1 cellular context compared by ENCODE assay signal in genomic region chr19:49451430-49452181, GRCh38.
A peak's percentile ranks its signal among the peaks of the same experiment; 100 is the strongest.
TF ChIP-seq lines count a peak whose summit lies in the region.

Gene PIH1D1 (minus strand): TSS chr19:49451814. CDS start chr19:49451574, 240 bp downstream.

TF ChIP-seq in HEK293, 187 proteins besides CTCF, POLR2A, EP300 and RAD21 (continued from another document and continues in another):
- TF ChIP-seq, protein P1, sequence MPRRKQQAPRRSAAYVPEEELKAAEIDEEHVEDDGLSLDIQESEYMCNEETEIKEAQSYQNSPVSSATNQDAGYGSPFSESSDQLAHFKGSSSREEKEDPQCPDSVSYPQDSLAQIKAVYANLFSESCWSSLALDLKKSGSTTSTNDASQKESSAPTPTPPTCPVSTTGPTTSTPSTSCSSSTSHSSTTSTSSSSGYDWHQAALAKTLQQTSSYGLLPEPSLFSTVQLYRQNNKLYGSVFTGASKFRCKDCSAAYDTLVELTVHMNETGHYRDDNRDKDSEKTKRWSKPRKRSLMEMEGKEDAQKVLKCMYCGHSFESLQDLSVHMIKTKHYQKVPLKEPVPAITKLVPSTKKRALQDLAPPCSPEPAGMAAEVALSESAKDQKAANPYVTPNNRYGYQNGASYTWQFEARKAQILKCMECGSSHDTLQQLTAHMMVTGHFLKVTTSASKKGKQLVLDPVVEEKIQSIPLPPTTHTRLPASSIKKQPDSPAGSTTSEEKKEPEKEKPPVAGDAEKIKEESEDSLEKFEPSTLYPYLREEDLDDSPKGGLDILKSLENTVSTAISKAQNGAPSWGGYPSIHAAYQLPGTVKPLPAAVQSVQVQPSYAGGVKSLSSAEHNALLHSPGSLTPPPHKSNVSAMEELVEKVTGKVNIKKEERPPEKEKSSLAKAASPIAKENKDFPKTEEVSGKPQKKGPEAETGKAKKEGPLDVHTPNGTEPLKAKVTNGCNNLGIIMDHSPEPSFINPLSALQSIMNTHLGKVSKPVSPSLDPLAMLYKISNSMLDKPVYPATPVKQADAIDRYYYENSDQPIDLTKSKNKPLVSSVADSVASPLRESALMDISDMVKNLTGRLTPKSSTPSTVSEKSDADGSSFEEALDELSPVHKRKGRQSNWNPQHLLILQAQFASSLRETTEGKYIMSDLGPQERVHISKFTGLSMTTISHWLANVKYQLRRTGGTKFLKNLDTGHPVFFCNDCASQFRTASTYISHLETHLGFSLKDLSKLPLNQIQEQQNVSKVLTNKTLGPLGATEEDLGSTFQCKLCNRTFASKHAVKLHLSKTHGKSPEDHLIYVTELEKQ (tag by site-specific recombination; IDR thresholded peaks at IDR 0.05; ENCODE audit: borderline replicate concordance) = no peak
- TF ChIP-seq ZBTB11 (tag by site-specific recombination; conservative IDR thresholded peaks at IDR 0.05; ENCODE audit: low read depth) = peak; percentile 98
- TF ChIP-seq ZNF416 (tag by site-specific recombination; IDR thresholded peaks at IDR 0.05) = no peak
- TF ChIP-seq ZNF16 (tag by site-specific recombination; IDR thresholded peaks at IDR 0.05; ENCODE audit: low read depth) = no peak
- no peak for TF ChIP-seq ZFP37 (tag by site-specific recombination; IDR thresholded peaks at IDR 0.05)
- no peak for TF ChIP-seq ZNF585B (tag by site-specific recombination; IDR thresholded peaks at IDR 0.05)
- TF ChIP-seq ZNF426 (tag by site-specific recombination; IDR thresholded peaks at IDR 0.05) = no peak
- TF ChIP-seq ZNF529 (tag by site-specific recombination; IDR thresholded peaks at IDR 0.05; ENCODE audit: insufficient replicate concordance) = no peak
- no peak for TF ChIP-seq ZNF223 (tag by site-specific recombination; IDR thresholded peaks at IDR 0.05)
- no peak for TF ChIP-seq ZFP3 (tag by site-specific recombination; IDR thresholded peaks at IDR 0.05; ENCODE audit: low read depth)
- no peak for TF ChIP-seq PRDM6 (tag by site-specific recombination; IDR thresholded peaks at IDR 0.05)
- TF ChIP-seq BCL11B (tag by site-specific recombination; IDR thresholded peaks at IDR 0.05; ENCODE audit: low read depth) = no peak
- TF ChIP-seq, protein P2, sequence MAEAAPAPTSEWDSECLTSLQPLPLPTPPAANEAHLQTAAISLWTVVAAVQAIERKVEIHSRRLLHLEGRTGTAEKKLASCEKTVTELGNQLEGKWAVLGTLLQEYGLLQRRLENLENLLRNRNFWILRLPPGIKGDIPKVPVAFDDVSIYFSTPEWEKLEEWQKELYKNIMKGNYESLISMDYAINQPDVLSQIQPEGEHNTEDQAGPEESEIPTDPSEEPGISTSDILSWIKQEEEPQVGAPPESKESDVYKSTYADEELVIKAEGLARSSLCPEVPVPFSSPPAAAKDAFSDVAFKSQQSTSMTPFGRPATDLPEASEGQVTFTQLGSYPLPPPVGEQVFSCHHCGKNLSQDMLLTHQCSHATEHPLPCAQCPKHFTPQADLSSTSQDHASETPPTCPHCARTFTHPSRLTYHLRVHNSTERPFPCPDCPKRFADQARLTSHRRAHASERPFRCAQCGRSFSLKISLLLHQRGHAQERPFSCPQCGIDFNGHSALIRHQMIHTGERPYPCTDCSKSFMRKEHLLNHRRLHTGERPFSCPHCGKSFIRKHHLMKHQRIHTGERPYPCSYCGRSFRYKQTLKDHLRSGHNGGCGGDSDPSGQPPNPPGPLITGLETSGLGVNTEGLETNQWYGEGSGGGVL (tag by site-specific recombination; IDR thresholded peaks at IDR 0.05) = no peak
- TF ChIP-seq ZNF548 (tag by site-specific recombination; IDR thresholded peaks at IDR 0.05) = no peak
- TF ChIP-seq SCRT1 (tag by site-specific recombination; IDR thresholded peaks at IDR 0.05; ENCODE audit: borderline replicate concordance) = 0 out of 2 replicates have a peak, but pooled peaks have one; percentile 3
- peak; percentile 42 for TF ChIP-seq ZNF561 (tag by site-specific recombination; IDR thresholded peaks at IDR 0.05; ENCODE audit: borderline replicate concordance)
- TF ChIP-seq ZSCAN16 (tag by site-specific recombination; IDR thresholded peaks at IDR 0.05) = 0 out of 2 replicates have a peak, but pooled peaks have one; percentile 13
- no peak for TF ChIP-seq TCF7L2 (IDR thresholded peaks at IDR 0.05; ENCODE audit: borderline replicate concordance, low read depth, low read length)
- no peak for TF ChIP-seq ZNF658 (tag by site-specific recombination; IDR thresholded peaks at IDR 0.05)
- TF ChIP-seq ZNF449 (tag by site-specific recombination; IDR thresholded peaks at IDR 0.05) = no peak
- no peak for TF ChIP-seq ZNF544 (tag by site-specific recombination; IDR thresholded peaks at IDR 0.05)
- TF ChIP-seq ZNF37A (tag by site-specific recombination; IDR thresholded peaks at IDR 0.05) = no peak
- 0 out of 2 replicates have a peak, but pooled peaks have one; percentile 29 for TF ChIP-seq ZNF558 (tag by site-specific recombination; IDR thresholded peaks at IDR 0.05)
- no peak for TF ChIP-seq ZBTB48 (tag by site-specific recombination; IDR thresholded peaks at IDR 0.05)
- TF ChIP-seq ZBTB8A (tag by site-specific recombination; IDR thresholded peaks at IDR 0.05) = 0 out of 2 replicates have a peak, but pooled peaks have one; percentile 13
- no peak for TF ChIP-seq ZNF707 (tag by site-specific recombination; IDR thresholded peaks at IDR 0.05)
- peak; percentile 98 for TF ChIP-seq HOXC10 (CRISPR knock-in tag; IDR thresholded peaks at IDR 0.05)
- TF ChIP-seq ZNF701 (tag by site-specific recombination; IDR thresholded peaks at IDR 0.05) = no peak
- 0 out of 2 replicates have a peak, but pooled peaks have one; percentile 15 for TF ChIP-seq PATZ1 (tag by site-specific recombination; IDR thresholded peaks at IDR 0.05)
- no peak for TF ChIP-seq IKZF3 (tag by site-specific recombination; IDR thresholded peaks at IDR 0.05)
- TF ChIP-seq, protein P3, sequence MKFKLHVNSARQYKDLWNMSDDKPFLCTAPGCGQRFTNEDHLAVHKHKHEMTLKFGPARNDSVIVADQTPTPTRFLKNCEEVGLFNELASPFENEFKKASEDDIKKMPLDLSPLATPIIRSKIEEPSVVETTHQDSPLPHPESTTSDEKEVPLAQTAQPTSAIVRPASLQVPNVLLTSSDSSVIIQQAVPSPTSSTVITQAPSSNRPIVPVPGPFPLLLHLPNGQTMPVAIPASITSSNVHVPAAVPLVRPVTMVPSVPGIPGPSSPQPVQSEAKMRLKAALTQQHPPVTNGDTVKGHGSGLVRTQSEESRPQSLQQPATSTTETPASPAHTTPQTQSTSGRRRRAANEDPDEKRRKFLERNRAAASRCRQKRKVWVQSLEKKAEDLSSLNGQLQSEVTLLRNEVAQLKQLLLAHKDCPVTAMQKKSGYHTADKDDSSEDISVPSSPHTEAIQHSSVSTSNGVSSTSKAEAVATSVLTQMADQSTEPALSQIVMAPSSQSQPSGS (tag by site-specific recombination; IDR thresholded peaks at IDR 0.05; ENCODE audit: low read depth) = no peak
- no peak for TF ChIP-seq ZNF19 (tag by site-specific recombination; IDR thresholded peaks at IDR 0.05; ENCODE audit: low read depth)
- no peak; the same call in none of the 2 replicates for TF ChIP-seq ZNF76 (tag by site-specific recombination; IDR thresholded peaks at IDR 0.05; ENCODE audit: borderline replicate concordance, low read depth)
- no peak for TF ChIP-seq HOXD13 (CRISPR knock-in tag; IDR thresholded peaks at IDR 0.05; ENCODE audit: borderline replicate concordance)
- 0 out of 2 replicates have a peak, but pooled peaks have one; percentile 47 for TF ChIP-seq ZSCAN30 (tag by site-specific recombination; IDR thresholded peaks at IDR 0.05)
- TF ChIP-seq YY1 (tag by site-specific recombination; IDR thresholded peaks at IDR 0.05) = no peak
- TF ChIP-seq BCL11A (tag by site-specific recombination; IDR thresholded peaks at IDR 0.05; ENCODE audit: low read depth) = no peak
- TF ChIP-seq ZNF174 (tag by site-specific recombination; IDR thresholded peaks at IDR 0.05) = no peak
- no peak for TF ChIP-seq ZNF391 (tag by site-specific recombination; IDR thresholded peaks at IDR 0.05; ENCODE audit: borderline replicate concordance, low read depth)
- peak; percentile 98 for TF ChIP-seq ZNF580 (tag by site-specific recombination; IDR thresholded peaks at IDR 0.05)
- TF ChIP-seq HOXA7 (CRISPR knock-in tag; IDR thresholded peaks at IDR 0.05; ENCODE audit: borderline replicate concordance) = no peak
- TF ChIP-seq ZNF335 (tag by site-specific recombination; conservative IDR thresholded peaks at IDR 0.05) = peak; percentile 95
- peak; percentile 91 for TF ChIP-seq SP2 (tag by site-specific recombination; IDR thresholded peaks at IDR 0.05)
- TF ChIP-seq ZIC2 (tag by site-specific recombination; IDR thresholded peaks at IDR 0.05) = no peak
- no peak for TF ChIP-seq ZNF175 (tag by site-specific recombination; IDR thresholded peaks at IDR 0.05)
- TF ChIP-seq ZNF354C (tag by site-specific recombination; IDR thresholded peaks at IDR 0.05; ENCODE audit: borderline replicate concordance, low read depth) = no peak
- TF ChIP-seq RBAK (tag by site-specific recombination; IDR thresholded peaks at IDR 0.05) = no peak
- no peak for TF ChIP-seq WT1 (tag by site-specific recombination; IDR thresholded peaks at IDR 0.05)
- no peak for TF ChIP-seq ZNF341 (tag by site-specific recombination; IDR thresholded peaks at IDR 0.05; ENCODE audit: low read depth)
- no peak for TF ChIP-seq MYNN (tag by site-specific recombination; IDR thresholded peaks at IDR 0.05; ENCODE audit: borderline replicate concordance)
- TF ChIP-seq ZNF132 (tag by site-specific recombination; IDR thresholded peaks at IDR 0.05; ENCODE audit: borderline replicate concordance) = no peak
- TF ChIP-seq ZNF791 (tag by site-specific recombination; IDR thresholded peaks at IDR 0.05) = no peak
- TF ChIP-seq ZNF521 (tag by site-specific recombination; IDR thresholded peaks at IDR 0.05) = no peak
- peak; percentile 34; the same call in 1 of the 2 replicates for TF ChIP-seq KLF10 (tag by site-specific recombination; IDR thresholded peaks at IDR 0.05)
- no peak for TF ChIP-seq ZNF623 (tag by site-specific recombination; IDR thresholded peaks at IDR 0.05)
- peak; percentile 48; the same call in 1 of the 2 replicates for TF ChIP-seq ZEB2 (tag by site-specific recombination; IDR thresholded peaks at IDR 0.05)
- TF ChIP-seq ZNF23 (tag by site-specific recombination; IDR thresholded peaks at IDR 0.05; ENCODE audit: borderline replicate concordance) = no peak
- TF ChIP-seq ZNF624 (tag by site-specific recombination; IDR thresholded peaks at IDR 0.05) = no peak
